Comparison of ENCODE assay signal across 11 cellular contexts in genomic region chr6:30480536-30481156, GRCh38. TPM values are rescaled to one million over a fixed set of nuclear protein-coding genes. Genes with fewer than 3 reads are reported as not detected.
DNase-seq lines count a peak whose midpoint lies in the region; ATAC-seq, FAIRE-seq and TF ChIP-seq lines count a peak whose summit lies in the region.
"Had no signal": no experiment of that assay in that cellular context is flagged by ENCODE, and none has a peak within 500 bp of the region (broad histone marks: within the 10 kb centered on the region; RNA-seq: fewer than 3 reads in every experiment).

No MANE protein-coding gene starts in this region.

- TF ChIP-seq RAD21 in A549 (conservative IDR thresholded peaks at IDR 0.05 in 1 of 2, IDR thresholded peaks at IDR 0.05 in 1 of 2) = no peak

- H3K27ac ChIP-seq in A549 = no peak overlapping the region

- ATAC-seq in A549 = peak; percentile 22 to 42; a peak in 3 of 6 replicates
- ATAC-seq in HG02981 (IDR thresholded peaks at IDR 0.05; ENCODE audit: unreplicated experiment) = no peak
- ATAC-seq in GM21619 (IDR thresholded peaks at IDR 0.05; ENCODE audit: unreplicated experiment) = no peak
- ATAC-seq in GM18505 (IDR thresholded peaks at IDR 0.05; ENCODE audit: unreplicated experiment) = no peak

- H3K4me2 ChIP-seq in A549 = peak overlapping the region; percentile 76

- CTCF ChIA-PET in A549 (lab: Yijun Ruan, JAX) = interaction anchor here (0.6 to 10.2 kb wide), 10 partner anchors 10 to 239 kb away, joined by 3 to 320 read pairs (median 11); no protein-coding TSS in a partner anchor

- FAIRE-seq in A549 (lab: Jason Lieb, UNC) (no peak), GM18507 (lab: Jason Lieb, UNC) (peak; percentile 65)

- H3K4me1 ChIP-seq in A549 = peaks cover 14% of the 10 kb centered on the region; the same call in 1 of the 3 replicates

- TF ChIP-seq POLR2A in A549 (IDR thresholded peaks at IDR 0.05; ENCODE audit: low read length) (no peak), GM18505 (IDR thresholded peaks at IDR 0.05; ENCODE audit: borderline replicate concordance, extremely low read depth, insufficient read depth, insufficient read length) (no peak)

- TF ChIP-seq CTCF in A549 (IDR thresholded peaks at IDR 0.05) = no peak

- H3K9me3 ChIP-seq in A549 = no peaks in the 10 kb centered on the region; the same call in 2 of the 3 replicates

- POLR2A ChIA-PET in A549 (lab: Yijun Ruan, JAX) = no interaction called here

- WGBS in A549 (ENCODE audit: missing lambda C conversion rate) = 5% methylated on average over 15 of the region's 18 CpGs

- H3K4me3 ChIP-seq in A549 = peak overlapping the region; percentile 27; the same call in 2 of the 3 replicates

- DNase-seq in A549 (ENCODE audit: low read depth in 1 of 2, low spot score in 1 of 2) = no peak
- DNase-seq in GM18507 (ENCODE audit: extremely low spot score, insufficient read length, low read depth) = no peak
- peak; percentile 65 for DNase-seq in T-helper 9 cell
- peak; percentile 54 for DNase-seq in effector CD4-positive, alpha-beta T cell
- DNase-seq in dedifferentiated amniotic fluid mesenchymal stem cell (ENCODE audit: extremely low spot score) = no peak
- DNase-seq: DMS153, mesendoderm, NCI-H510A had no signal

- no peak for TF ChIP-seq EP300 in A549 (IDR thresholded peaks at IDR 0.05)

TF ChIP-seq in A549, 52 proteins besides CTCF, POLR2A, EP300 and RAD21:
- TF ChIP-seq FOSB (CRISPR knock-in tag; IDR thresholded peaks at IDR 0.05) = no peak

RNA-seq across cellular contexts. Expression of gene HLA-E, which starts 8.7 kb away (rescaled TPM):
- 38.3 and 40.0 TPM in 2 replicates for polyA plus RNA-seq in A549 (2011; rRNA removed)
- polyA plus RNA-seq in A549 (2012; cell fraction: cytosol; rRNA removed) = 26.0 and 28.5 TPM in 2 replicates
- polyA plus RNA-seq in A549 (2012; cell fraction: nucleus; rRNA removed) = 37.9 and 38.5 TPM in 2 replicates
- polyA plus RNA-seq in A549 (2017; fragmentation: RNase III; extraction: RNeasy Plus Mini Kit Qiagen cat#74134 plus additional on column Dnase treatment) = 33.6 to 41.7 TPM (median 40.3 TPM) in 3 replicates
- polyA minus RNA-seq in A549 (2011; rRNA and poly(A)+ RNA removed) = 23.6 and 24.0 TPM in 2 replicates

Comparison
In these comparisons a context has a peak if more than half of its experiments do, and no peak if none do; other contexts are left out.
1. ATAC-seq: peak in A549 (2 of 2); none in HG02981 (single experiment), GM21619 (single experiment) and GM18505 (single experiment).
2. DNase-seq: peak in T-helper 9 cell (single experiment) and effector CD4-positive, alpha-beta T cell (single experiment); none in A549 (0 of 2), GM18507 (single experiment) and dedifferentiated amniotic fluid mesenchymal stem cell (single experiment).